In the genomic region with DNA sequence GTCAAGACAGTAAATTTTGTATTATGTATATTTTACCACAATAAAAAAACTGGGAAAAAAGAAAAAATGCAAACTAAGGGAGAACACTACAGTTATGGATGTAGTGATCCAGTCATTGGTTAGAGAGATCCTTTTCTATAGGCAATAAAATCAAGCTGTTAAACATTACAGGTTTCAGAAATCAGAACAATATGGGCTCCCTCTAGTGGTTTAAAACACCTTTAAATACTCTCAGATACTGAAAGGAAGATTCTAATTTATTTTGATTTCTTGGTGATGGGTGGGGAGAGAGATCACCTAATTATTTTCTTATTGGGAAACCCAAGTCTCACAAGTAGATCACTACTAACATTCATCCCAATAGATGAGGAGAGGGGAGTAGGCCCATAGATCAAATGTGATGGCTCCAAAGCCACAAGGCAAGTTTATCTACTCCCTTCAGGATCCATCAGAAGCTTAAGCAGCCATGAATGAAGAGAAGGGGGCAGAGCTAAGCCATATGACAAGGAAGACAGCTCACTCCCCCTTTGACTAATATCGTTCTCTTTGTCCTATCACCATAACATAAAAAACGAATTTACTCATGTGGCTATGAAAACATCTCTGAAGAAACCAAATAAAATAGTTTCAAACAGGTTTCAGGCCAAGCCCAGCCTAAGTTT, we compare ENCODE assay signal across 9 cellular contexts.
DNase-seq lines count a peak whose midpoint lies in the region; ATAC-seq and TF ChIP-seq lines count a peak whose summit lies in the region.
"Had no signal": no experiment of that assay in that cellular context is flagged by ENCODE, and none has a peak within 500 bp of the region (broad histone marks: within the 10 kb centered on the region; RNA-seq: fewer than 3 reads in every experiment).

No MANE protein-coding gene starts in this region.

- no peak overlapping the region for H3K4me3 ChIP-seq in NB4 (ENCODE audit: low read depth, low read length)
- no peak overlapping the region for H3K4me3 ChIP-seq in ascending aorta

- no peak overlapping the region for H3K27ac ChIP-seq in ascending aorta

- no peaks in the 10 kb centered on the region for H3K36me3 ChIP-seq in ascending aorta

- ATAC-seq in left colon (peak; percentile 83), GM19467 (IDR thresholded peaks at IDR 0.05; ENCODE audit: unreplicated experiment) (no peak), GM21619 (IDR thresholded peaks at IDR 0.05; ENCODE audit: unreplicated experiment) (no peak), HG03354 (IDR thresholded peaks at IDR 0.05; ENCODE audit: poor library complexity, severe bottlenecking, unreplicated experiment) (no peak)

- TF ChIP-seq CTCF in GM10266 (IDR thresholded peaks at IDR 0.05; ENCODE audit: control insufficient read depth, insufficient read depth, low read depth, missing control alignments) (peak; percentile 30), NB4 (IDR thresholded peaks at IDR 0.05; ENCODE audit: low read depth, low read length) (no peak), ascending aorta (IDR thresholded peaks at IDR 0.05) (peak; percentile 32 to 52 (median 34))

- TF ChIP-seq POLR2A in NB4 (IDR thresholded peaks at IDR 0.05; ENCODE audit: extremely low read depth, insufficient read length): no peak

- H3K27me3 ChIP-seq in ascending aorta: no peaks in the 10 kb centered on the region

- no peaks in the 10 kb centered on the region for H3K4me1 ChIP-seq in ascending aorta

- DNase-seq in GM10266 (ENCODE audit: extremely low spot score) (no peak), NB4 (ENCODE audit: low read depth) (peak; percentile 33), ascending aorta (ENCODE audit: low spot score in 2 of 2) (no peak), left colon (no peak), NCI-H187 (lab: John Stamatoyannopoulos, UW) (no peak)
- DNase-seq: activated B cell treated with CpG ODN at 0.5 μM for 24 hours had no signal

- intact Hi-C loops in ascending aorta (cut with DNase I) (loop anchor here (5.0 kb wide), 1 partner anchor 341 kb away; no protein-coding TSS in a partner anchor), left colon (cut with DNase I, micrococcal nuclease) (loop anchor here in 1 of 2 donors (10.0 kb wide), 2 partner anchors 338 to 538 kb away; no protein-coding TSS in a partner anchor)

- H3K9me3 ChIP-seq in ascending aorta: no peaks in the 10 kb centered on the region
